ENCODE assay signal across 8 cellular contexts in genomic region chr4:7042697-7043464, GRCh38. TPM values are rescaled to one million over a fixed set of nuclear protein-coding genes. Genes with fewer than 3 reads are reported as not detected.
A peak's percentile ranks its signal among the peaks of the same experiment; 100 is the strongest.
DNase-seq lines count a peak whose midpoint lies in the region; ATAC-seq, FAIRE-seq and TF ChIP-seq lines count a peak whose summit lies in the region.

A gene with protein sequence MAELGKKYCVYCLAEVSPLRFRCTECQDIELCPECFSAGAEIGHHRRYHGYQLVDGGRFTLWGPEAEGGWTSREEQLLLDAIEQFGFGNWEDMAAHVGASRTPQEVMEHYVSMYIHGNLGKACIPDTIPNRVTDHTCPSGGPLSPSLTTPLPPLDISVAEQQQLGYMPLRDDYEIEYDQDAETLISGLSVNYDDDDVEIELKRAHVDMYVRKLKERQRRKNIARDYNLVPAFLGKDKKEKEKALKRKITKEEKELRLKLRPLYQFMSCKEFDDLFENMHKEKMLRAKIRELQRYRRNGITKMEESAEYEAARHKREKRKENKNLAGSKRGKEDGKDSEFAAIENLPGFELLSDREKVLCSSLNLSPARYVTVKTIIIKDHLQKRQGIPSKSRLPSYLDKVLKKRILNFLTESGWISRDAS (plus strand): TSS chr4:7043372. CDS start chr4:7043580, 208 bp downstream.

- peak within 1 kb of the TSS; percentile 91 for H3K27ac Mint-ChIP-seq in type B pancreatic cell

- WGBS in adipose tissue, 3 donors = 0 to 1% (median 0%) methylated on average over 75 to 106 of the region's 106 CpGs
- 0 to 1% (median 0%) methylated on average over 16 to 106 of the region's 106 CpGs for WGBS in heart left ventricle, 4 donors

- peaks cover 7% of the 10 kb centered on the region for H3K27me3 Mint-ChIP-seq in type B pancreatic cell

- no peaks in the 10 kb centered on the region for H3K36me3 Mint-ChIP-seq in type B pancreatic cell

- ATAC-seq in HG02840 (IDR thresholded peaks at IDR 0.05; ENCODE audit: low FRiP score, unreplicated experiment) (peak; percentile 83), heart left ventricle (peak; percentile 93 to 97 (median 95))

- H3K36me3 ChIP-seq in heart left ventricle = peaks cover 0 to 8% (median 0%) of the 10 kb centered on the region in 9 donors

- no peaks in the 10 kb centered on the region for H3K9me3 Mint-ChIP-seq in type B pancreatic cell

- peak; percentile 99 for FAIRE-seq in GM12891 (lab: Jason Lieb, UNC)

- H3K9me3 ChIP-seq in heart left ventricle = no peaks in the 10 kb centered on the region

- H3K27me3 ChIP-seq in heart left ventricle = no peaks in the 10 kb centered on the region

- peak within 1 kb of the TSS; percentile 86 to 99 (median 99) for H3K4me3 ChIP-seq in heart left ventricle

- TF ChIP-seq CTCF in heart left ventricle (IDR thresholded peaks at IDR 0.05) = peak in 11 of 12 donors; percentile 17 to 60 (median 47)
- TF ChIP-seq CTCF in type B pancreatic cell (conservative IDR thresholded peaks at IDR 0.05) = peak; percentile 65

- peak within 1 kb of the TSS; percentile 95 for H3K4me3 Mint-ChIP-seq in type B pancreatic cell

- peaks cover 37% of the 10 kb centered on the region for H3K4me1 Mint-ChIP-seq in type B pancreatic cell (ENCODE audit: unreplicated experiment)

- intact Hi-C loops in heart left ventricle (cut with DNase I) = loop anchor here (1.0 to 10.0 kb wide), 9 partner anchors 25 to 261 kb away; partner anchors contain the start of genes GRPEL1 (in 5 of the 10), TBC1D14 (in 2 of the 10) and KIAA0232 (in 1 of the 10)

- no peak for TF ChIP-seq POLR2A in GM12891 (IDR thresholded peaks at IDR 0.05; ENCODE audit: low read depth, low read length)
- TF ChIP-seq POLR2A in heart left ventricle (IDR thresholded peaks at IDR 0.05) = peak in 1 of 2 donors; percentile 34

- peaks cover 8 to 56% (median 45%) of the 10 kb centered on the region in 12 donors for H3K4me1 ChIP-seq in heart left ventricle

- DNase-seq in GM12891 (ENCODE audit: insufficient read length, low spot score) = peak; percentile 99
- DNase-seq in NCI-H1436 (lab: John Stamatoyannopoulos, UW) = peak; percentile 85
- DNase-seq in T follicular helper cell (ENCODE audit: low read depth) = peak; percentile 81
- DNase-seq in heart left ventricle = peak; percentile 96 to 99 (median 98)
- DNase-seq in pons (ENCODE audit: low spot score) = peak; percentile 97
- peak; percentile 99 for DNase-seq in type B pancreatic cell (ENCODE audit: extremely low spot score, unreplicated experiment)

- H3K27ac ChIP-seq in adipose tissue (ENCODE audit: low read depth, low read length) = peak within 1 kb of the TSS; percentile 69
- H3K27ac ChIP-seq in heart left ventricle = peak within 1 kb of the TSS; percentile 79 to 95 (median 92)

TF ChIP-seq in GM12891, 5 proteins besides CTCF, POLR2A, EP300 and RAD21:
- TF ChIP-seq SPI1 (IDR thresholded peaks at IDR 0.05; ENCODE audit: low read depth, low read length) (no peak), TAF1 (IDR thresholded peaks at IDR 0.05; ENCODE audit: low read depth, low read length) (no peak), PAX5 (IDR thresholded peaks at IDR 0.05; ENCODE audit: insufficient read depth, low read length, severe bottlenecking) (no peak), POU2F2 (IDR thresholded peaks at IDR 0.05; ENCODE audit: low read depth, low read length) (no peak), POLR2AphosphoS5 (IDR thresholded peaks at IDR 0.05; ENCODE audit: low read depth, low read length) (no peak)

RNA-seq across cellular contexts. Expression of the gene that starts here (rescaled TPM):
- 5.1 TPM for polyA plus RNA-seq in GM12891 (2012; ENCODE audit: low read depth, missing spikeins)
- polyA plus RNA-seq in adipose tissue (10 to 100 TPM; 11.2 to 17.6 (median 12.4) TPM), heart left ventricle (10 to 100 TPM; 15.3 to 31.9 TPM)
- total RNA-seq in heart left ventricle (10 to 100 TPM; 24.5 to 40.2 (median 30.8) TPM), type B pancreatic cell (ENCODE audit: low replicate concordance) (21.7 and 23.1 TPM in 2 replicates)

Comparison
In these comparisons a context has a peak if more than half of its experiments do, and no peak if none do; other contexts are left out.
1. Peak in every context shown above with its lines: DNase-seq, ATAC-seq, H3K4me3 ChIP-seq and H3K27ac ChIP-seq.